16 cellular contexts compared by ENCODE assay signal in genomic region chr6:36249010-36249409, GRCh38. TPM values are rescaled to one million over a fixed set of nuclear protein-coding genes. Genes with fewer than 3 reads are reported as not detected.
DNase-seq lines count a peak whose midpoint lies in the region; ATAC-seq, FAIRE-seq and TF ChIP-seq lines count a peak whose summit lies in the region.
"Had no signal": no experiment of that assay in that cellular context is flagged by ENCODE, and none has a peak within 500 bp of the region (broad histone marks: within the 10 kb centered on the region; RNA-seq: fewer than 3 reads in every experiment).

No MANE protein-coding gene starts in this region.

- POLR2A ChIA-PET in K562 (lab: Yijun Ruan, JAX) = interaction anchor here (0.9 to 2.2 kb wide), 2 partner anchors 14 to 77 kb away, joined by 3 to 5 read pairs; no protein-coding TSS in a partner anchor
- POLR2A ChIA-PET in WTC11 (lab: Charles Lee) = no interaction called here

- H3K9me3 Mint-ChIP-seq in WTC11 = no peaks in the 10 kb centered on the region
- H3K9me3 Mint-ChIP-seq in endodermal cell = no peaks in the 10 kb centered on the region
- H3K9me3 Mint-ChIP-seq: activated CD4-positive, alpha-beta T cell treated with anti-CD3 and anti-CD28 coated beads, Interleukin-2, amount 10 ng/mL, durations not matched to agents 7 days and 5 days; CD8-positive, alpha-beta memory T cell had no signal

- H3K27me3 ChIP-seq in K562 (ENCODE audit: control insufficient read depth in 2 of 2, insufficient read depth in 2 of 2, low read length in 2 of 2) = peaks cover 41 to 52% of the 10 kb centered on the region in 2 experiments
- no peaks in the 10 kb centered on the region for H3K27me3 ChIP-seq in suprapubic skin
- no peaks in the 10 kb centered on the region for H3K27me3 ChIP-seq in endodermal cell (ENCODE audit: control insufficient read depth, insufficient read depth, low read length, poor library complexity, severe bottlenecking)

- 6% methylated on average over 1 of the region's 1 CpG for WGBS in K562 (ENCODE audit: insufficient coverage, low coverage, missing lambda C conversion rate)
- 80% methylated on average over 1 of the region's 1 CpG for WGBS in suprapubic skin
- WGBS in endodermal cell (ENCODE audit: insufficient coverage in 1 of 2, insufficient read length in 1 of 2), 2 experiments = 87% methylated on average over 1 of the region's 1 CpG; no CpG with 5 or more reads in 1 of the 2 experiments

- TF ChIP-seq RAD21 in K562 (CRISPR knock-in tag; conservative IDR thresholded peaks at IDR 0.05 in 1 of 2, IDR thresholded peaks at IDR 0.05 in 1 of 2) = no peak

- H3K79me2 ChIP-seq in K562 (ENCODE audit: control insufficient read depth, insufficient read depth, low read length) = no peaks in the 10 kb centered on the region

- BruUV-seq in K562 (replicated peaks; lab: Mats Ljungman, UMichigan) = no TSS peak

- H3K4me3 ChIP-seq in K562 = no peak overlapping the region
- no peak overlapping the region for H3K4me3 ChIP-seq in suprapubic skin
- no peak overlapping the region for H3K4me3 ChIP-seq in endodermal cell (ENCODE audit: low read length)

- no peak overlapping the region for H3K4me3 Mint-ChIP-seq in WTC11
- no peak overlapping the region for H3K4me3 Mint-ChIP-seq in endodermal cell
- H3K4me3 Mint-ChIP-seq: activated CD4-positive, alpha-beta T cell treated with anti-CD3 and anti-CD28 coated beads, Interleukin-2, amount 10 ng/mL, durations not matched to agents 7 days and 5 days; CD8-positive, alpha-beta memory T cell; naive thymus-derived CD4-positive, alpha-beta T cell had no signal

- TF ChIP-seq POLR2A in K562 (conservative IDR thresholded peaks at IDR 0.05) = no peak
- no peak for TF ChIP-seq POLR2A in suprapubic skin (IDR thresholded peaks at IDR 0.05)

- FAIRE-seq in K562 (lab: Jason Lieb, UNC) = no peak
- FAIRE-seq: G401.6 had no signal

- H3K27ac ChIP-seq in K562 (ENCODE audit: extremely low read depth, low read depth, low read length) (no peak overlapping the region), suprapubic skin (peak overlapping the region; percentile 27), endodermal cell (ENCODE audit: low read depth, low read length) (no peak overlapping the region)

- no peaks in the 10 kb centered on the region for H3K27me3 Mint-ChIP-seq in WTC11 (ENCODE audit: low read depth)
- no peaks in the 10 kb centered on the region for H3K27me3 Mint-ChIP-seq in endodermal cell (ENCODE audit: insufficient read depth)

- H3K4me1 ChIP-seq in K562 (replicated peaks in 1 of 2; ENCODE audit: control insufficient read depth in 2 of 2, insufficient read depth in 2 of 2, low read length in 2 of 2) (no peaks in the 10 kb centered on the region; a peak in 1 of 5 replicates), suprapubic skin (peaks cover 37% of the 10 kb centered on the region), endodermal cell (ENCODE audit: control insufficient read depth, insufficient read depth, low read length) (peaks cover 8% of the 10 kb centered on the region)

- DNase-seq in HT-29 (ENCODE audit: low spot score) (peak; percentile 4), K562 (ENCODE audit: extremely low read depth in 1 of 4, low spot score in 3 of 4) (no peak), hepatic stellate cell (ENCODE audit: low spot score) (peak; percentile 24), suprapubic skin (ENCODE audit: low spot score in 2 of 2) (no peak), WTC11 (ENCODE audit: low spot score) (no peak), endodermal cell (no peak)
- DNase-seq: activated CD4-positive, alpha-beta T cell treated with anti-CD3 and anti-CD28 coated beads, Interleukin-2, amount 10 ng/mL, durations not matched to agents 7 days and 5 days; CD8-positive, alpha-beta memory T cell; left cardiac atrium; naive thymus-derived CD4-positive, alpha-beta T cell; NCI-H1694; NCI-H82; right cardiac atrium; stimulated activated naive CD4-positive, alpha-beta T cell had no signal

- no peaks in the 10 kb centered on the region for H3K9me1 ChIP-seq in K562 (ENCODE audit: control insufficient read depth, insufficient read depth, low read length)

- H4K20me1 ChIP-seq in K562 (replicated peaks; ENCODE audit: control insufficient read depth, insufficient read depth, low read length) = no peaks in the 10 kb centered on the region

- in situ Hi-C loops in K562 (cut with MboI) = no loop called here

- H3K36me3 Mint-ChIP-seq in WTC11 (no peaks in the 10 kb centered on the region), endodermal cell (ENCODE audit: low read depth) (no peaks in the 10 kb centered on the region)

- H3K27ac Mint-ChIP-seq in WTC11 (no peak overlapping the region), endodermal cell (no peak overlapping the region)
- H3K27ac Mint-ChIP-seq: activated CD4-positive, alpha-beta T cell treated with anti-CD3 and anti-CD28 coated beads, Interleukin-2, amount 10 ng/mL, durations not matched to agents 7 days and 5 days; naive thymus-derived CD4-positive, alpha-beta T cell had no signal

- CTCF ChIA-PET in K562 (lab: Yijun Ruan, JAX; ENCODE audit: low intra/inter-chr PET ratio) (no interaction called here), WTC11 (lab: Charles Lee) (interaction anchor here (0.6 to 2.5 kb wide), 4 partner anchors 53 to 92 kb away, joined by 3 to 11 read pairs (median 4); no protein-coding TSS in a partner anchor)

- TF ChIP-seq CTCF in K562 (IDR thresholded peaks at IDR 0.05 in 2 of 3, conservative IDR thresholded peaks at IDR 0.05 in 1 of 3; ENCODE audit: insufficient read depth in 2 of 3, low read depth in 1 of 3, low read length in 3 of 3) (0 out of 6 replicates have a peak, but pooled peaks of 1 of the 3 experiments have one; percentile 6), suprapubic skin (IDR thresholded peaks at IDR 0.05) (no peak), WTC11 (IDR thresholded peaks at IDR 0.05) (no peak), endodermal cell (conservative IDR thresholded peaks at IDR 0.05) (no peak)

- H2AFZ ChIP-seq in K562 (ENCODE audit: low read depth, low read length) = no peak overlapping the region

- intact Hi-C loops in K562 (cut with micrococcal nuclease) = no loop called here

- H3K36me3 ChIP-seq in K562 (ENCODE audit: control insufficient read depth, insufficient read depth, low read length) (no peaks in the 10 kb centered on the region), suprapubic skin (no peaks in the 10 kb centered on the region), endodermal cell (ENCODE audit: control insufficient read depth, insufficient read depth, low read length) (no peaks in the 10 kb centered on the region)

- ATAC-seq in K562 (peak; percentile 12; the same call in 1 of the 3 replicates), GM21528 (IDR thresholded peaks at IDR 0.05; ENCODE audit: low FRiP score, unreplicated experiment) (no peak), WTC11 (no peak)

- H3K4me1 Mint-ChIP-seq in WTC11 (peaks cover 31% of the 10 kb centered on the region), endodermal cell (peaks cover 21% of the 10 kb centered on the region)
- H3K4me1 Mint-ChIP-seq: CD8-positive, alpha-beta memory T cell had no signal

- TF ChIP-seq EP300 in K562 (IDR thresholded peaks at IDR 0.05; ENCODE audit: low read length) (no peak), suprapubic skin (IDR thresholded peaks at IDR 0.05) (no peak)

- no peak overlapping the region for H3K4me2 ChIP-seq in K562 (ENCODE audit: insufficient read depth, low read length)

- H3K9ac ChIP-seq in K562 (ENCODE audit: insufficient read depth in 1 of 2, low read depth in 2 of 2, low read length in 2 of 2) = no peak overlapping the region
- H3K9ac ChIP-seq in endodermal cell (ENCODE audit: extremely low read depth, low read length, poor library complexity, severe bottlenecking) = no peak overlapping the region

- no peaks in the 10 kb centered on the region for H3K9me3 ChIP-seq in K562 (replicated peaks; ENCODE audit: control insufficient read depth, insufficient read depth, low read depth, low read length)
- H3K9me3 ChIP-seq in suprapubic skin = no peaks in the 10 kb centered on the region
- no peaks in the 10 kb centered on the region for H3K9me3 ChIP-seq in endodermal cell (ENCODE audit: control insufficient read depth, low read length)

RNA-seq across cellular contexts. Expression of gene PNPLA1, which starts 20.9 kb away (rescaled TPM):
- total RNA-seq in HT-29 (2014; rRNA removed; shearing (Covaris generic)) = 0.23 and 0.38 TPM in 2 replicates
- total RNA-seq in K562 (2011; cell fraction: chromatin; rRNA removed; ENCODE audit: low replicate concordance) = not detected in 2 replicates
- total RNA-seq in K562 (2011; cell fraction: nucleolus; rRNA removed) = 0.17 TPM in 1 of 2 replicates, not detected in the other
- total RNA-seq in K562 (2011; cell fraction: nucleoplasm; rRNA removed) = 0.29 TPM in 1 of 2 replicates, not detected in the other
- total RNA-seq in K562 (2014; rRNA removed) (0.27 TPM in 1 of 2 replicates, not detected in the other), K562 (2014; rRNA removed; fragmentation: Illumina TruSeq; extraction: Trizol) (0.04 TPM in 1 of 2 replicates, not detected in the other), K562 (2015; rRNA removed; fragmentation: Illumina TruSeq; extraction: Trizol) (0.14 TPM in 1 of 2 replicates, not detected in the other), K562 (2021) (0.11 and 0.13 TPM in 2 replicates), suprapubic skin (10 to 100 TPM; 15.7 to 40.3 (median 32.9) TPM), WTC11 (2021) (not detected in 3 replicates), endodermal cell (not detected)
- polyA plus RNA-seq in K562 (2011; rRNA removed) (not detected in 2 replicates), K562 (2014; fragmentation: Illumina TruSeq; extraction: Trizol) (0.16 and 0.17 TPM in 2 replicates), K562 (2014; fragmentation: Nextera tagmentation; extraction: Ambion mirVana) (under 1 TPM in 1 of 2 experiments, not detected in 1; 0.08 TPM), K562 (2014; rRNA removed) (0.07 and 0.22 TPM in 2 replicates)
- 0.06 and 0.07 TPM in 2 replicates for polyA plus RNA-seq in K562 (2011; cell fraction: cytosol; rRNA removed)
- polyA plus RNA-seq in K562 (2011; cell fraction: nucleus; rRNA removed) = not detected in 2 replicates
- 0.22 and 2.4 TPM in 2 replicates for polyA plus RNA-seq in K562 (2012)
- not detected in 2 replicates for polyA minus RNA-seq in K562 (2011; rRNA and poly(A)+ RNA removed)
- not detected in 2 replicates for polyA minus RNA-seq in K562 (2011; cell fraction: cytosol; rRNA and poly(A)+ RNA removed)
- polyA minus RNA-seq in K562 (2011; cell fraction: nucleus; rRNA and poly(A)+ RNA removed) = not detected in 2 replicates
- not detected for polyA plus RNA-seq in endodermal cell (2013, experiment 1 of 2)
- not detected for polyA plus RNA-seq in endodermal cell (2013, experiment 2 of 2)
- total RNA-seq: activated CD4-positive, alpha-beta T cell treated with anti-CD3 and anti-CD28 coated beads, Interleukin-2, amount 10 ng/mL, durations not matched to agents 7 days and 5 days; CD8-positive, alpha-beta memory T cell; left cardiac atrium; right cardiac atrium had no signal
- polyA plus RNA-seq: CD8-positive, alpha-beta memory T cell; naive thymus-derived CD4-positive, alpha-beta T cell; right cardiac atrium had no signal

RNA-seq across cellular contexts. Expression of gene BRPF3, which starts 52.5 kb away (rescaled TPM):
- total RNA-seq in HT-29 (2014; rRNA removed; shearing (Covaris generic)) = 26.2 and 32.6 TPM in 2 replicates
- total RNA-seq in K562 (2011; cell fraction: chromatin; rRNA removed; ENCODE audit: low replicate concordance) = 42.9 and 59.6 TPM in 2 replicates
- 23.3 and 37.0 TPM in 2 replicates for total RNA-seq in K562 (2011; cell fraction: nucleolus; rRNA removed)
- 28.0 and 31.7 TPM in 2 replicates for total RNA-seq in K562 (2011; cell fraction: nucleoplasm; rRNA removed)
- 6.2 and 7.1 TPM in 2 replicates for total RNA-seq in K562 (2014; rRNA removed)
- 5.4 and 5.6 TPM in 2 replicates for total RNA-seq in K562 (2014; rRNA removed; fragmentation: Illumina TruSeq; extraction: Trizol)
- total RNA-seq in K562 (2015; rRNA removed; fragmentation: Illumina TruSeq; extraction: Trizol) = 8.3 and 8.8 TPM in 2 replicates
- total RNA-seq in K562 (2021) = 15.7 and 17.4 TPM in 2 replicates
- polyA plus RNA-seq in K562 (2011; rRNA removed) = 8.0 and 9.4 TPM in 2 replicates
- polyA plus RNA-seq in K562 (2011; cell fraction: cytosol; rRNA removed) = 8.8 and 10.7 TPM in 2 replicates
- 18.6 and 33.2 TPM in 2 replicates for polyA plus RNA-seq in K562 (2011; cell fraction: nucleus; rRNA removed)
- 13.0 and 15.4 TPM in 2 replicates for polyA plus RNA-seq in K562 (2012)
- polyA plus RNA-seq in K562 (2014; fragmentation: Illumina TruSeq; extraction: Trizol) = 17.9 and 19.3 TPM in 2 replicates
- polyA plus RNA-seq in K562 (2014; fragmentation: Nextera tagmentation; extraction: Ambion mirVana) = 1 to 10 TPM; 2.2 to 2.5 TPM
- 11.1 and 12.6 TPM in 2 replicates for polyA plus RNA-seq in K562 (2014; rRNA removed)
- polyA minus RNA-seq in K562 (2011; rRNA and poly(A)+ RNA removed) = 16.3 and 16.7 TPM in 2 replicates
- polyA minus RNA-seq in K562 (2011; cell fraction: cytosol; rRNA and poly(A)+ RNA removed) = 8.3 and 11.7 TPM in 2 replicates
- 25.2 and 29.1 TPM in 2 replicates for polyA minus RNA-seq in K562 (2011; cell fraction: nucleus; rRNA and poly(A)+ RNA removed)
- 10 to 100 TPM; 19.3 to 28.5 (median 20.5) TPM for total RNA-seq in suprapubic skin
- 30.4 to 32.2 TPM (median 31.3 TPM) in 3 replicates for total RNA-seq in WTC11 (2021)
- 10 to 100 TPM; 30.4 to 46.8 TPM for total RNA-seq in endodermal cell
- 31.8 TPM for polyA plus RNA-seq in endodermal cell (2013, experiment 1 of 2)
- 29.9 TPM for polyA plus RNA-seq in endodermal cell (2013, experiment 2 of 2)

Comparison
In these comparisons a context has a peak if more than half of its experiments do, and no peak if none do; other contexts are left out.
1. DNase-seq: peak in HT-29 (single experiment) and hepatic stellate cell (single experiment); none in K562 (0 of 4), suprapubic skin (0 of 2), WTC11 (single experiment) and endodermal cell (single experiment).
2. RNA of gene PNPLA1, which starts 20.9 kb away (total RNA-seq): 15.7 to 40.3 TPM in suprapubic skin; 0.23 to 0.38 TPM in HT-29, 0.04 to 0.29 TPM in K562, not detected in endodermal cell and not detected in WTC11; every median in the first group is over 10 times any median in the second.